In genomic region chr15:84747423-84748273, GRCh38 we compare ENCODE assay signal across 8 cellular contexts. TPM values are rescaled to one million over a fixed set of nuclear protein-coding genes. Genes with fewer than 3 reads are reported as not detected.
DNase-seq lines count a peak whose midpoint lies in the region; ATAC-seq, FAIRE-seq and TF ChIP-seq lines count a peak whose summit lies in the region.

No MANE protein-coding gene starts in this region.

- ATAC-seq in HG02885 (IDR thresholded peaks at IDR 0.05; ENCODE audit: poor library complexity, unreplicated experiment): peak; percentile 51
- peak; percentile 79 for ATAC-seq in HepG2

- TF ChIP-seq CTCF in colonic mucosa (IDR thresholded peaks at IDR 0.05) (no peak), HepG2 (CRISPR knock-in tag; IDR thresholded peaks at IDR 0.05) (peak; percentile 40; the same call in 1 of the 2 replicates)

- CTCF ChIA-PET in HepG2 (lab: Yijun Ruan, JAX; ENCODE audit: low intra/inter-chr PET ratio, low total read pairs): no interaction called here

- peaks cover 22% of the 10 kb centered on the region for H3K4me1 ChIP-seq in colonic mucosa
- H3K4me1 ChIP-seq in HepG2 (ENCODE audit: insufficient read depth, low read length): peaks cover 45% of the 10 kb centered on the region

- no peak overlapping the region for H2AFZ ChIP-seq in HepG2 (ENCODE audit: low read length)

- H3K27ac ChIP-seq in colonic mucosa (peak overlapping the region; percentile 100), HepG2 (ENCODE audit: extremely low read length, insufficient read depth, low read length) (peak overlapping the region; percentile 98)

- H3K9me3 ChIP-seq in colonic mucosa (no peaks in the 10 kb centered on the region), HepG2 (ENCODE audit: low read length) (no peaks in the 10 kb centered on the region)

- H4K20me1 ChIP-seq in HepG2 (ENCODE audit: insufficient read depth, low read length): peaks cover 14% of the 10 kb centered on the region

- no peak for FAIRE-seq in HepG2 (lab: Jason Lieb, UNC)

- H3K27me3 ChIP-seq in colonic mucosa: no peaks in the 10 kb centered on the region
- H3K27me3 ChIP-seq in HepG2 (ENCODE audit: control insufficient read depth in 1 of 2, insufficient read depth in 2 of 2, low read length in 2 of 2): no peaks in the 10 kb centered on the region; a peak in 2 of 5 replicates

- peak overlapping the region; percentile 73 for H3K4me3 ChIP-seq in colonic mucosa
- peak overlapping the region; percentile 64 to 81 (median 76) for H3K4me3 ChIP-seq in HepG2 (replicated peaks in 1 of 3; ENCODE audit: insufficient read depth in 1 of 3, low read depth in 2 of 3, low read length in 3 of 3)

- in situ Hi-C loops in HepG2 (cut with HindIII; ENCODE audit: extremely low pct_ligation_motif_present, low pct_unique_long_range_greater_than_20kb): no loop called here

- POLR2A ChIA-PET in HepG2 (lab: Yijun Ruan, JAX): interaction anchor here (0.9 to 2.4 kb wide), 4 partner anchors 12 to 148 kb away, joined by 3 to 17 read pairs (median 6); partner anchors contain the start of gene SEC11A

- no peaks in the 10 kb centered on the region for H3K36me3 ChIP-seq in colonic mucosa
- no peaks in the 10 kb centered on the region; a peak in 1 of 5 replicates for H3K36me3 ChIP-seq in HepG2 (replicated peaks in 1 of 2; ENCODE audit: control insufficient read depth in 1 of 2, insufficient read depth in 2 of 2, low read length in 2 of 2)

- peak overlapping the region; percentile 90 for H3K4me2 ChIP-seq in HepG2 (ENCODE audit: low read depth, low read length)

- TF ChIP-seq EP300 in HepG2 (IDR thresholded peaks at IDR 0.05; ENCODE audit: low read depth in 2 of 2, low read length in 2 of 2) (no peak), HepG2 (CRISPR knock-in tag; IDR thresholded peaks at IDR 0.05; ENCODE audit: borderline replicate concordance) (no peak)

- no TSS peak for BruUV-seq in HepG2 (replicated peaks; lab: Mats Ljungman, UMichigan)

- peaks cover 41% of the 10 kb centered on the region for H3K79me2 ChIP-seq in HepG2 (ENCODE audit: insufficient read depth, low read length)

- H3K9ac ChIP-seq in colonic mucosa (ENCODE audit: low read depth in 2 of 2, low read length in 2 of 2) (peak overlapping the region; percentile 75 to 97), HepG2 (ENCODE audit: insufficient read depth, low read depth, low read length) (peak overlapping the region; percentile 89)

- TF ChIP-seq POLR2A in HepG2 (IDR thresholded peaks at IDR 0.05; ENCODE audit: insufficient read depth in 1 of 2, low read depth in 2 of 2, low read length in 2 of 2): peak; percentile 34 to 53; a peak in 1 of 4 replicates

- intact Hi-C loops in colonic mucosa (cut with DNase I) (no loop called here), HepG2 (cut with micrococcal nuclease; ENCODE audit: unreplicated experiment) (loop anchor here (2.0 to 10.0 kb wide), 4 partner anchors 31 to 165 kb away; partner anchors contain the start of gene SEC11A)

- TF ChIP-seq RAD21 in HepG2 (CRISPR knock-in tag; IDR thresholded peaks at IDR 0.05): peak; percentile 43

- under 1% methylated on average over 20 of the region's 46 CpGs for WGBS in HepG2 (ENCODE audit: low lambda C conversion rate)

- peak; percentile 75 for DNase-seq in NCI-H82 (lab: John Stamatoyannopoulos, UW)
- no peak for DNase-seq in NCI-H82 treated with DMSO at 0.1 percent for 48 hours (lab: John Stamatoyannopoulos, UW; ENCODE audit: unreplicated experiment)
- peak; percentile 69 for DNase-seq in NCI-H2171 treated with DMSO at 0.1 percent for 48 hours (lab: John Stamatoyannopoulos, UW)
- DNase-seq in activated CD4-positive, alpha-beta T cell treated with anti-CD3 and anti-CD28 coated beads for 4 hours: peak; percentile 61 to 73
- peak; percentile 75 for DNase-seq in colonic mucosa
- DNase-seq in HepG2 (ENCODE audit: low spot score): peak; percentile 63
- peak; percentile 46 for DNase-seq in stimulated activated CD4-positive, alpha-beta T cell treated with anti-CD3 and anti-CD28 coated beads, Interleukin-2, amount 100 ng/mL, for 4 hours (ENCODE audit: low read depth)

TF ChIP-seq in HepG2, 621 proteins besides CTCF, POLR2A, EP300 and RAD21 (continues in another document):
- peak; percentile 82 for TF ChIP-seq ZNF350 (CRISPR knock-in tag; IDR thresholded peaks at IDR 0.05; ENCODE audit: borderline replicate concordance, low read depth)

RNA-seq across cellular contexts. Expression of gene ZNF592, which starts 0.7 kb away (rescaled TPM):
- total RNA-seq in colonic mucosa: 10 to 100 TPM; 25.9 to 27.0 TPM
- 8.2 and 8.6 TPM in 2 replicates for total RNA-seq in HepG2 (2016; rRNA removed; fragmentation: Illumina TruSeq; extraction: Trizol)
- 1.7 and 1.8 TPM in 2 replicates for total RNA-seq in HepG2 (2016; cell fraction: cytosol; rRNA removed; fragmentation: Illumina TruSeq; extraction: Trizol; ENCODE audit: low read depth)
- 6.8 and 8.5 TPM in 2 replicates for total RNA-seq in HepG2 (2016; cell fraction: insoluble cytoplasmic fraction; rRNA removed; fragmentation: Illumina TruSeq; extraction: Trizol)
- total RNA-seq in HepG2 (2016; cell fraction: membrane; rRNA removed; fragmentation: Illumina TruSeq; extraction: Trizol): 8.4 and 9.5 TPM in 2 replicates
- 7.9 and 9.7 TPM in 2 replicates for total RNA-seq in HepG2 (2016; cell fraction: nucleus; rRNA removed; fragmentation: Illumina TruSeq; extraction: Trizol)
- polyA plus RNA-seq in HepG2 (2011; rRNA removed): 9.8 and 11.1 TPM in 2 replicates
- 6.3 and 8.1 TPM in 2 replicates for polyA plus RNA-seq in HepG2 (2011; cell fraction: cytosol; rRNA removed)
- 20.4 and 23.3 TPM in 2 replicates for polyA plus RNA-seq in HepG2 (2011; cell fraction: nucleus; rRNA removed)
- polyA plus RNA-seq in HepG2 (2012): 12.5 and 12.7 TPM in 2 replicates
- 3.1 and 4.1 TPM in 2 replicates for polyA plus RNA-seq in HepG2 (2016; cell fraction: cytosol; fragmentation: Illumina TruSeq; extraction: Trizol; ENCODE audit: low read depth)
- 9.8 and 14.4 TPM in 2 replicates for polyA plus RNA-seq in HepG2 (2016; cell fraction: insoluble cytoplasmic fraction; fragmentation: Illumina TruSeq; extraction: Trizol; ENCODE audit: low read depth)
- 12.8 and 14.8 TPM in 2 replicates for polyA plus RNA-seq in HepG2 (2016; cell fraction: membrane; fragmentation: Illumina TruSeq; extraction: Trizol; ENCODE audit: low read depth)
- 17.8 and 21.0 TPM in 2 replicates for polyA plus RNA-seq in HepG2 (2016; cell fraction: nucleus; fragmentation: Illumina TruSeq; extraction: Trizol; ENCODE audit: insufficient read depth, low read depth)
- polyA minus RNA-seq in HepG2 (2011; rRNA and poly(A)+ RNA removed; ENCODE audit: low replicate concordance): 18.8 and 22.0 TPM in 2 replicates
- 8.2 and 9.7 TPM in 2 replicates for polyA minus RNA-seq in HepG2 (2011; cell fraction: cytosol; rRNA and poly(A)+ RNA removed)
- polyA minus RNA-seq in HepG2 (2011; cell fraction: nucleus; rRNA and poly(A)+ RNA removed): 13.8 and 15.7 TPM in 2 replicates

RNA-seq across cellular contexts. Expression of gene SEC11A, which starts 31.7 kb away (rescaled TPM):
- 100 to 1,000 TPM; 146 to 154 TPM for total RNA-seq in colonic mucosa
- 194 and 230 TPM in 2 replicates for total RNA-seq in HepG2 (2016; rRNA removed; fragmentation: Illumina TruSeq; extraction: Trizol)
- 209 and 247 TPM in 2 replicates for total RNA-seq in HepG2 (2016; cell fraction: cytosol; rRNA removed; fragmentation: Illumina TruSeq; extraction: Trizol; ENCODE audit: low read depth)
- total RNA-seq in HepG2 (2016; cell fraction: insoluble cytoplasmic fraction; rRNA removed; fragmentation: Illumina TruSeq; extraction: Trizol): 197 and 238 TPM in 2 replicates
- 313 and 374 TPM in 2 replicates for total RNA-seq in HepG2 (2016; cell fraction: membrane; rRNA removed; fragmentation: Illumina TruSeq; extraction: Trizol)
- 129 and 147 TPM in 2 replicates for total RNA-seq in HepG2 (2016; cell fraction: nucleus; rRNA removed; fragmentation: Illumina TruSeq; extraction: Trizol)
- 107 and 141 TPM in 2 replicates for polyA plus RNA-seq in HepG2 (2011; rRNA removed)
- 74.2 and 119 TPM in 2 replicates for polyA plus RNA-seq in HepG2 (2011; cell fraction: cytosol; rRNA removed)
- polyA plus RNA-seq in HepG2 (2011; cell fraction: nucleus; rRNA removed): 17.5 and 29.2 TPM in 2 replicates
- polyA plus RNA-seq in HepG2 (2012): 188 and 211 TPM in 2 replicates
- polyA plus RNA-seq in HepG2 (2016; cell fraction: cytosol; fragmentation: Illumina TruSeq; extraction: Trizol; ENCODE audit: low read depth): 239 and 241 TPM in 2 replicates
- polyA plus RNA-seq in HepG2 (2016; cell fraction: insoluble cytoplasmic fraction; fragmentation: Illumina TruSeq; extraction: Trizol; ENCODE audit: low read depth): 215 TPM in 2 replicates
- polyA plus RNA-seq in HepG2 (2016; cell fraction: membrane; fragmentation: Illumina TruSeq; extraction: Trizol; ENCODE audit: low read depth): 325 and 350 TPM in 2 replicates
- 211 and 253 TPM in 2 replicates for polyA plus RNA-seq in HepG2 (2016; cell fraction: nucleus; fragmentation: Illumina TruSeq; extraction: Trizol; ENCODE audit: insufficient read depth, low read depth)
- polyA minus RNA-seq in HepG2 (2011; rRNA and poly(A)+ RNA removed; ENCODE audit: low replicate concordance): 37.6 and 79.1 TPM in 2 replicates
- polyA minus RNA-seq in HepG2 (2011; cell fraction: cytosol; rRNA and poly(A)+ RNA removed): 39.8 and 41.3 TPM in 2 replicates
- 32.6 and 34.2 TPM in 2 replicates for polyA minus RNA-seq in HepG2 (2011; cell fraction: nucleus; rRNA and poly(A)+ RNA removed)
